ENCODE assay signal across 12 cellular contexts in the genomic region with DNA sequence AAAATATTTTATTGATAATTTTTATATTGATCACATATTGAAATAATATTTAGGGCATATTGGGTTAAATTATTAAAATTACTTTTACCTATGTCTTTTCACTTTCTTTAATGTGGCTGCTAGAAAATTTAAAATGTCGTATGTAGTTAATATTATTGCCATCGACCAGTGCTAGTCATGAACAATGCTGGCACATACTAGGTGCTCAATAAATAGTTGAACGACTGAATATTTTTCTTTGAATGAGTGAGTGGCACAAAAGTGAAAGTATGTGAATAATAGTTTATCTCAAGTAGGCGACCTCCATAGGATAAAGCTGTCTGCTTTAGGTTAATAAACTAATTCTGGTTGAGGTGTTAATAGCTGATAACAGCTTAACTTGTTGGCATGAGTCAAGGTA.
DNase-seq lines count a peak whose midpoint lies in the region; ATAC-seq and TF ChIP-seq lines count a peak whose summit lies in the region.
"Had no signal": no experiment of that assay in that cellular context is flagged by ENCODE, and none has a peak within 500 bp of the region (broad histone marks: within the 10 kb centered on the region; RNA-seq: fewer than 3 reads in every experiment).

No MANE protein-coding gene starts in this region.

- no peak overlapping the region for H2AK5ac ChIP-seq in mesenchymal stem cell (ENCODE audit: low read length, severe bottlenecking)

- WGBS in mesenchymal stem cell = 80% methylated on average over 4 of the region's 4 CpGs

- H3K4me3 ChIP-seq in GM12865 (ENCODE audit: low read depth, low read length) (peak overlapping the region; percentile 53), mesenchymal stem cell (ENCODE audit: insufficient read depth in 1 of 2, low read depth in 1 of 2, low read length in 2 of 2) (peak overlapping the region in 1 of 2 experiments; percentile 76)

- H4K91ac ChIP-seq in mesenchymal stem cell (ENCODE audit: low read length) = no peak overlapping the region

- peak overlapping the region; percentile 85 for H3K27ac Mint-ChIP-seq in activated naive CD8-positive, alpha-beta T cell treated with anti-CD3 and anti-CD28 coated beads for 36 hours

- no peak for TF ChIP-seq CTCF in GM12865 (IDR thresholded peaks at IDR 0.05; ENCODE audit: insufficient read depth, low read depth, low read length, missing control alignments)

- no peak overlapping the region for H2BK15ac ChIP-seq in mesenchymal stem cell (ENCODE audit: low read depth, poor library complexity, severe bottlenecking)

- peaks cover 17% of the 10 kb centered on the region for H3K4me1 ChIP-seq in mesenchymal stem cell (ENCODE audit: control insufficient read depth, insufficient read depth, low read depth, low read length)

- no peak overlapping the region for H2BK120ac ChIP-seq in mesenchymal stem cell (ENCODE audit: low read depth, low read length)

- H3K4me3 Mint-ChIP-seq in activated naive CD8-positive, alpha-beta T cell treated with anti-CD3 and anti-CD28 coated beads for 36 hours = peak overlapping the region; percentile 80

- no peak overlapping the region for H4K8ac ChIP-seq in mesenchymal stem cell (ENCODE audit: low read length)

- in situ Hi-C loops in ACHN (cut with HindIII; ENCODE audit: low pct_ligation_motif_present, low pct_unique_long_range_greater_than_20kb, low sequenced_read_pairs) = no loop called here

- H3K18ac ChIP-seq in mesenchymal stem cell (ENCODE audit: low read depth in 1 of 2, low read length in 2 of 2) = no peak overlapping the region

- H3K9me3 ChIP-seq in mesenchymal stem cell (ENCODE audit: control insufficient read depth, low read length) = no peaks in the 10 kb centered on the region
- H3K9me3 ChIP-seq: vagina had no signal

- H3K4me1 Mint-ChIP-seq in activated naive CD8-positive, alpha-beta T cell treated with anti-CD3 and anti-CD28 coated beads for 36 hours = peaks cover 21% of the 10 kb centered on the region

- no peak overlapping the region for H3K14ac ChIP-seq in mesenchymal stem cell (ENCODE audit: low read length in 2 of 2)

- no peaks in the 10 kb centered on the region for H3K9me3 Mint-ChIP-seq in activated naive CD8-positive, alpha-beta T cell treated with anti-CD3 and anti-CD28 coated beads for 36 hours

- no peaks in the 10 kb centered on the region for H3K36me3 ChIP-seq in mesenchymal stem cell (ENCODE audit: control insufficient read depth in 1 of 2, insufficient read depth in 2 of 2, low read depth in 1 of 2, low read length in 2 of 2)
- H3K36me3 ChIP-seq: vagina had no signal

- H2BK5ac ChIP-seq in mesenchymal stem cell (ENCODE audit: low read depth, low read length, poor library complexity, severe bottlenecking) = no peak overlapping the region

- ATAC-seq in HG03460 (IDR thresholded peaks at IDR 0.05; ENCODE audit: unreplicated experiment) (no peak), HG03135 (IDR thresholded peaks at IDR 0.05; ENCODE audit: unreplicated experiment) (no peak), GM21576 (IDR thresholded peaks at IDR 0.05; ENCODE audit: unreplicated experiment) (no peak)
- ATAC-seq: foreskin keratinocyte had no signal

- no peaks in the 10 kb centered on the region for H3K36me3 Mint-ChIP-seq in activated naive CD8-positive, alpha-beta T cell treated with anti-CD3 and anti-CD28 coated beads for 36 hours

- no peaks in the 10 kb centered on the region for H3K27me3 Mint-ChIP-seq in activated naive CD8-positive, alpha-beta T cell treated with anti-CD3 and anti-CD28 coated beads for 36 hours

- H2AFZ ChIP-seq in mesenchymal stem cell (ENCODE audit: low read depth, low read length) = no peak overlapping the region

- no peak overlapping the region for H2BK12ac ChIP-seq in mesenchymal stem cell (ENCODE audit: low read length in 2 of 2)

- H3K9ac ChIP-seq in mesenchymal stem cell (ENCODE audit: low read length) = peak overlapping the region; percentile 93

- peak; percentile 4 for DNase-seq in ACHN
- DNase-seq in GM12865 (ENCODE audit: low read depth) = no peak
- DNase-seq in activated naive CD8-positive, alpha-beta T cell treated with anti-CD3 and anti-CD28 coated beads for 36 hours = no peak
- no peak for DNase-seq in mesenchymal stem cell
- no peak for DNase-seq in DMS153 (lab: John Stamatoyannopoulos, UW)
- DNase-seq: DMS 273 treated with DMSO at 0.1 percent for 48 hours, foreskin keratinocyte, NCI-H524 treated with DMSO at 0.1 percent for 48 hours had no signal

- H3K4ac ChIP-seq in mesenchymal stem cell (ENCODE audit: low read depth in 1 of 2, low read length in 2 of 2) = no peak overlapping the region

- H3K79me1 ChIP-seq in mesenchymal stem cell (replicated peaks; ENCODE audit: low read length, poor library complexity, severe bottlenecking) = peaks cover 3% of the 10 kb centered on the region

- H3K4me2 ChIP-seq in mesenchymal stem cell (ENCODE audit: low read length, poor library complexity, severe bottlenecking) = no peak overlapping the region

- H3K27ac ChIP-seq in mesenchymal stem cell (ENCODE audit: low read length, poor library complexity, severe bottlenecking) = peak overlapping the region; percentile 92
- H3K27ac ChIP-seq: foreskin keratinocyte had no signal

- no peak overlapping the region for H3K23ac ChIP-seq in mesenchymal stem cell (ENCODE audit: low read length in 2 of 2)

- no peaks in the 10 kb centered on the region for H3K27me3 ChIP-seq in mesenchymal stem cell (ENCODE audit: control insufficient read depth in 1 of 2, insufficient read depth in 1 of 2, low read length in 2 of 2)
- H3K27me3 ChIP-seq: foreskin keratinocyte, vagina had no signal
